8 cellular contexts compared by ENCODE assay signal in genomic region chr14:76918751-76919421, GRCh38.
A peak's percentile ranks its signal among the peaks of the same experiment; 100 is the strongest.
DNase-seq lines count a peak whose midpoint lies in the region; TF ChIP-seq lines count a peak whose summit lies in the region.

No MANE protein-coding gene starts in this region.

- POLR2A ChIA-PET in OCI-LY7 (lab: Charles Lee) = interaction anchor here (0.6 to 1.1 kb wide), 2 partner anchors 11 to 44 kb away, joined by 3 to 4 read pairs; no protein-coding TSS in a partner anchor

- H3K4me2 ChIP-seq in BLaER1 treated with 17β-estradiol and CSF1 and Interleukin-3, amounts not matched to agents 10 nM and 100 nM = peak overlapping the region; percentile 85 to 99 (median 94)
- H3K4me2 ChIP-seq in OCI-LY7 (ENCODE audit: low read length) = no peak overlapping the region

- H3K4me1 ChIP-seq in BLaER1 treated with 17β-estradiol and CSF1 and Interleukin-3, amounts not matched to agents 10 nM and 100 nM = peaks cover 84 to 100% (median 99%) of the 10 kb centered on the region in 10 experiments
- H3K4me1 ChIP-seq in endocrine pancreas (ENCODE audit: control insufficient read depth, insufficient read depth, low read length) (peaks cover 4% of the 10 kb centered on the region), thymus (ENCODE audit: control insufficient read depth, insufficient read depth, low read length) (peaks cover 67% of the 10 kb centered on the region), OCI-LY7 (ENCODE audit: insufficient read depth, low read length, poor library complexity, severe bottlenecking) (peaks cover 3% of the 10 kb centered on the region)

- H3K9me3 ChIP-seq in BLaER1 treated with 17β-estradiol and CSF1 and Interleukin-3, amounts not matched to agents 10 nM and 100 nM (replicated peaks in 1 of 11) = no peaks in the 10 kb centered on the region
- H3K9me3 ChIP-seq in endocrine pancreas (ENCODE audit: control insufficient read depth, low read length) (no peaks in the 10 kb centered on the region), thymus (ENCODE audit: control insufficient read depth) (no peaks in the 10 kb centered on the region), OCI-LY7 (ENCODE audit: low read length) (no peaks in the 10 kb centered on the region)

- H4K20me1 ChIP-seq in BLaER1 treated with 17β-estradiol and CSF1 and Interleukin-3, amounts not matched to agents 10 nM and 100 nM = no peaks in the 10 kb centered on the region
- H4K20me1 ChIP-seq in OCI-LY7 (ENCODE audit: insufficient read depth, low read length) = no peaks in the 10 kb centered on the region

- H3K79me2 ChIP-seq in OCI-LY7 (ENCODE audit: insufficient read depth, low read depth, low read length) = no peaks in the 10 kb centered on the region

- peak overlapping the region; percentile 84 to 94 (median 90) for H3K27ac ChIP-seq in BLaER1 treated with 17β-estradiol and CSF1 and Interleukin-3, amounts not matched to agents 10 nM and 100 nM
- H3K27ac ChIP-seq in thymus (ENCODE audit: low read depth) (peak overlapping the region; percentile 81), OCI-LY7 (ENCODE audit: low read depth, low read length, poor library complexity, severe bottlenecking) (no peak overlapping the region)

- intact Hi-C loops in OCI-LY7 (cut with micrococcal nuclease; ENCODE audit: unreplicated experiment) = no loop called here

- H2AFZ ChIP-seq in OCI-LY7 (ENCODE audit: low read length) = no peak overlapping the region

- H3K27me3 ChIP-seq in BLaER1 treated with 17β-estradiol and CSF1 and Interleukin-3, amounts not matched to agents 10 nM and 100 nM = no peaks in the 10 kb centered on the region
- H3K27me3 ChIP-seq in endocrine pancreas (ENCODE audit: control insufficient read depth, insufficient read depth, low read length) (no peaks in the 10 kb centered on the region), thymus (ENCODE audit: control insufficient read depth, insufficient read depth) (no peaks in the 10 kb centered on the region)

- H3K4me3 ChIP-seq in BLaER1 treated with 17β-estradiol and CSF1 and Interleukin-3, amounts not matched to agents 10 nM and 100 nM = peak overlapping the region in 3 of 10 experiments; percentile 13 to 42 (median 33); a peak in 3 of 20 replicates
- H3K4me3 ChIP-seq in endocrine pancreas (ENCODE audit: control insufficient read depth, insufficient read depth, low read length) (no peak overlapping the region), thymus (ENCODE audit: low read length) (no peak overlapping the region), OCI-LY7 (ENCODE audit: low read depth, low read length, poor library complexity, severe bottlenecking) (no peak overlapping the region)

- TF ChIP-seq CTCF in OCI-LY7 (conservative IDR thresholded peaks at IDR 0.05; ENCODE audit: low read length) = no peak; the same call in 1 of the 2 replicates

- H3K9ac ChIP-seq in BLaER1 treated with 17β-estradiol and CSF1 and Interleukin-3, amounts not matched to agents 10 nM and 100 nM = peak overlapping the region; percentile 72 to 81 (median 77)
- H3K9ac ChIP-seq in endocrine pancreas (ENCODE audit: control insufficient read depth, insufficient read depth, low read length) = peak overlapping the region; percentile 0

- WGBS in thymus = 58% methylated on average over 20 of the region's 20 CpGs

- CTCF ChIA-PET in OCI-LY7 (lab: Charles Lee; ENCODE audit: unreplicated experiment) = no interaction called here

- BruUV-seq in OCI-LY7 (replicated peaks; lab: Mats Ljungman, UMichigan) = no TSS peak

- no peaks in the 10 kb centered on the region for H3K36me3 ChIP-seq in BLaER1 treated with 17β-estradiol and CSF1 and Interleukin-3, amounts not matched to agents 10 nM and 100 nM
- H3K36me3 ChIP-seq in endocrine pancreas (ENCODE audit: control insufficient read depth, insufficient read depth, low read length) = no peaks in the 10 kb centered on the region
- H3K36me3 ChIP-seq in thymus (ENCODE audit: control insufficient read depth, insufficient read depth) = no peaks in the 10 kb centered on the region
- no peaks in the 10 kb centered on the region for H3K36me3 ChIP-seq in OCI-LY7 (ENCODE audit: insufficient read depth, low read length)

- DNase-seq in HK-2 (ENCODE audit: unreplicated experiment) (peak; percentile 89), RKO (ENCODE audit: low spot score) (peak; percentile 94), lung microvascular endothelial cell (ENCODE audit: low read depth in 2 of 2) (peak; percentile 88 to 97), OCI-LY7 (ENCODE audit: low spot score) (no peak)
- DNase-seq in effector CD8-positive, alpha-beta T cell (lab: John Stamatoyannopoulos, UW) = no peak

- H3K9me2 ChIP-seq in OCI-LY7 (ENCODE audit: insufficient read depth, low read length) = no peaks in the 10 kb centered on the region

Comparison
In these comparisons a context has a peak if more than half of its experiments do, and no peak if none do; other contexts are left out.
1. DNase-seq: peak in HK-2 (single experiment), RKO (single experiment) and lung microvascular endothelial cell (2 of 2); none in OCI-LY7 (single experiment) and effector CD8-positive, alpha-beta T cell (single experiment).